Comparison of ENCODE assay signal across 11 cellular contexts in genomic region chr16:10870808-10871156, GRCh38. TPM values are rescaled to one million over a fixed set of nuclear protein-coding genes. Genes with fewer than 3 reads are reported as not detected.
DNase-seq lines count a peak whose midpoint lies in the region; ATAC-seq, FAIRE-seq and TF ChIP-seq lines count a peak whose summit lies in the region.
"Had no signal": no experiment of that assay in that cellular context is flagged by ENCODE, and none has a peak within 500 bp of the region (broad histone marks: within the 10 kb centered on the region; RNA-seq: fewer than 3 reads in every experiment).

No MANE protein-coding gene starts in this region.

- POLR2A ChIA-PET in GM12878 (lab: Charles Lee), result interaction anchor here (0.6 to 2.4 kb wide), 10 partner anchors 8 to 547 kb away, joined by 3 to 12 read pairs (median 5); no protein-coding TSS in a partner anchor

- in situ Hi-C loops in GM12878 (cut with MboI), result no loop called here

- peak; percentile 0; the same call in 2 of the 3 replicates for ATAC-seq in GM12878
- no peak for ATAC-seq in psoas muscle
- no peak for ATAC-seq in HG03039 (IDR thresholded peaks at IDR 0.05; ENCODE audit: unreplicated experiment)
- ATAC-seq in HG03354 (IDR thresholded peaks at IDR 0.05; ENCODE audit: poor library complexity, severe bottlenecking, unreplicated experiment), result no peak

- no peaks in the 10 kb centered on the region for H3K36me3 Mint-ChIP-seq in HFFc6 (ENCODE audit: low read depth)

- H3K4me1 ChIP-seq in GM12878 (ENCODE audit: control insufficient read depth, insufficient read depth, low read length) (peaks cover 84% of the 10 kb centered on the region), psoas muscle (peaks cover 15% of the 10 kb centered on the region)
- H3K4me1 ChIP-seq: Caco-2 had no signal

- H3K4me2 ChIP-seq in GM12878 (ENCODE audit: control insufficient read depth, insufficient read depth), result peak overlapping the region; percentile 94

- peaks cover 32% of the 10 kb centered on the region for H3K4me1 Mint-ChIP-seq in HFFc6 (ENCODE audit: low read depth)

- H3K27me3 ChIP-seq in GM12878 (replicated peaks in 1 of 2; ENCODE audit: control insufficient read depth in 2 of 2, insufficient read depth in 2 of 2, low read length in 1 of 2) (no peaks in the 10 kb centered on the region), psoas muscle (ENCODE audit: insufficient read depth in 3 of 3, low read length in 2 of 3) (peaks cover 0 to 4% (median 3%) of the 10 kb centered on the region in 3 donors)

- H3K9me3 Mint-ChIP-seq in HFFc6, result no peaks in the 10 kb centered on the region
- H3K9me3 Mint-ChIP-seq: activated T-cell treated with anti-CD3 and anti-CD28 coated beads, Interleukin-2, amount 50 U/mL, for 4 hours had no signal

- TF ChIP-seq CTCF in C4-2B (conservative IDR thresholded peaks at IDR 0.05) (no peak), HFFc6 (IDR thresholded peaks at IDR 0.05) (no peak), GM12878 (IDR thresholded peaks at IDR 0.05 in 2 of 3, conservative IDR thresholded peaks at IDR 0.05 in 1 of 3; ENCODE audit: control insufficient read depth in 2 of 3, extremely low read depth in 1 of 3, insufficient read depth in 1 of 3, low read depth in 3 of 3, low read length in 3 of 3) (no peak), psoas muscle (IDR thresholded peaks at IDR 0.05) (no peak), D721Med (IDR thresholded peaks at IDR 0.05; ENCODE audit: insufficient read depth, missing control alignments) (no peak)

- TF ChIP-seq EP300 in GM12878 (IDR thresholded peaks at IDR 0.05; ENCODE audit: borderline replicate concordance in 1 of 2, control insufficient read depth in 1 of 2, low read depth in 2 of 2, low read length in 2 of 2), result no peak

- peak overlapping the region; percentile 35; the same call in 1 of the 2 replicates for H3K9ac ChIP-seq in GM12878 (ENCODE audit: control insufficient read depth, insufficient read depth, low read length)

- H3K36me3 ChIP-seq in GM12878 (ENCODE audit: control insufficient read depth in 2 of 2, insufficient read depth in 2 of 2, low read length in 1 of 2) (no peaks in the 10 kb centered on the region), psoas muscle (ENCODE audit: insufficient read depth in 1 of 2, low read depth in 1 of 2) (no peaks in the 10 kb centered on the region)

- no peaks in the 10 kb centered on the region for H4K20me1 ChIP-seq in GM12878 (ENCODE audit: control insufficient read depth, insufficient read depth)

- H3K27me3 Mint-ChIP-seq in HFFc6 (ENCODE audit: insufficient read depth), result peaks cover 25% of the 10 kb centered on the region

- no peak for TF ChIP-seq POLR2A in GM12878 (IDR thresholded peaks at IDR 0.05; ENCODE audit: low read depth, low read length)

- DNase-seq in HFFc6 (no peak), GM12878 (ENCODE audit: low read depth, low spot score) (no peak), psoas muscle (no peak), middle frontal gyrus (ENCODE audit: extremely low spot score, low spot score) (no peak), D721Med (ENCODE audit: insufficient read length, low spot score) (no peak)
- DNase-seq: NCI-H1105 treated with DMSO at 0.1 percent for 48 hours had no signal

- 0% methylated on average over 5 of the region's 5 CpGs for WGBS in GM12878 (ENCODE audit: insufficient coverage, insufficient replicate concordance, low lambda C conversion rate, missing lambda C conversion rate)
- 72 to 82% (median 79%) methylated on average over 5 of the region's 5 CpGs for WGBS in psoas muscle, 3 donors

- intact Hi-C loops in GM12878 (cut with micrococcal nuclease; ENCODE audit: unreplicated experiment), result loop anchor here (1.0 to 2.0 kb wide), 3 partner anchors 28 to 49 kb away; no protein-coding TSS in a partner anchor
- intact Hi-C loops in psoas muscle (cut with DNase I), result no loop called here

- H3K27ac Mint-ChIP-seq in HFFc6, result peak overlapping the region; percentile 93

- H3K9me3 ChIP-seq in GM12878 (replicated peaks; ENCODE audit: control insufficient read depth, insufficient read depth, low read length) (no peaks in the 10 kb centered on the region), psoas muscle (no peaks in the 10 kb centered on the region)
- H3K9me3 ChIP-seq: Caco-2 had no signal

- H3K79me2 ChIP-seq in GM12878 (ENCODE audit: control insufficient read depth, insufficient read depth, low read length), result no peaks in the 10 kb centered on the region

- no peak overlapping the region for H2AFZ ChIP-seq in GM12878 (ENCODE audit: control insufficient read depth, low read depth, low read length)

- FAIRE-seq in GM12878 (lab: Jason Lieb, UNC) (no peak), D721Med (lab: Jason Lieb, UNC) (no peak)

- H3K4me3 ChIP-seq in GM12878 (no peak overlapping the region), psoas muscle (no peak overlapping the region)

- CTCF ChIA-PET in GM12878 (lab: Yijun Ruan, JAX), result interaction anchor here (0.6 to 3.4 kb wide), 6 partner anchors 7 to 358 kb away, joined by 4 to 21 read pairs (median 6); partner anchors contain the start of gene CIITA

- BruUV-seq in GM12878 (replicated peaks; lab: Mats Ljungman, UMichigan), result no TSS peak

- peak overlapping the region; percentile 50; the same call in 1 of the 2 replicates for H3K4me3 Mint-ChIP-seq in HFFc6

- no peak for TF ChIP-seq RAD21 in GM12878 (IDR thresholded peaks at IDR 0.05; ENCODE audit: insufficient read depth, low read depth, low read length)

- SMC1A ChIA-PET in GM12878 (lab: Charles Lee; ENCODE audit: uncharacterized antibody, unreplicated experiment), result interaction anchor here (0.7 to 9.7 kb wide), 17 partner anchors 9 to 356 kb away, joined by 3 to 95 read pairs (median 5); no protein-coding TSS in a partner anchor

- H3K27ac ChIP-seq in C4-2B (peak overlapping the region; percentile 5; the same call in 1 of the 2 replicates), GM12878 (ENCODE audit: control insufficient read depth, insufficient read depth) (peak overlapping the region; percentile 65), psoas muscle (peak overlapping the region; percentile 36)

- RAD21 ChIA-PET in GM12878 (lab: Charles Lee; ENCODE audit: unreplicated experiment), result interaction anchor here (0.7 to 5.4 kb wide), 18 partner anchors 6 to 644 kb away, joined by 3 to 51 read pairs (median 5); partner anchors contain the start of genes CIITA and NUBP1

TF ChIP-seq in GM12878, 131 proteins besides CTCF, POLR2A, EP300 and RAD21 (continues in another document):
- TF ChIP-seq PKNOX1 (IDR thresholded peaks at IDR 0.05) (no peak), ASH2L (IDR thresholded peaks at IDR 0.05; ENCODE audit: borderline replicate concordance, low read depth) (peak; percentile 72; the same call in 1 of the 2 replicates), HDGF (IDR thresholded peaks at IDR 0.05) (no peak)

RNA-seq across cellular contexts. Expression of gene CIITA, which starts 6.2 kb away (rescaled TPM):
- under 1 TPM in 5 of 6 experiments, not detected in 1; 0.11 to 0.24 (median 0.13) TPM for total RNA-seq in HFFc6 (2021; fragmentation: NEBNext Ultra II Directional; extraction: Animal tissue kit (Norgen Biotek cat#: 25700))
- 733 and 778 TPM in 2 replicates for total RNA-seq in GM12878 (2013; cell fraction: nucleolus; rRNA removed)
- total RNA-seq in GM12878 (2014; rRNA removed) (49.6 and 51.4 TPM in 2 replicates), GM12878 (2014; rRNA removed; fragmentation: Illumina TruSeq; extraction: Trizol) (31.0 and 37.4 TPM in 2 replicates), GM12878 (2021) (84.6 and 95.8 TPM in 2 replicates), psoas muscle (10 to 100 TPM in 1 of 4 donors, 1 to 10 TPM in 3; 2.9 to 13.8 (median 5.2) TPM)
- polyA plus RNA-seq in GM12878 (2011; ENCODE audit: low read depth), result 32.4 TPM
- polyA plus RNA-seq in GM12878 (2011; rRNA removed) (139 and 145 TPM in 2 replicates), GM12878 (2014; fragmentation: Illumina TruSeq; extraction: Trizol) (35.7 and 51.1 TPM in 2 replicates), GM12878 (2014; fragmentation: Nextera tagmentation; extraction: Ambion mirVana) (10 to 100 TPM; 11.5 to 12.5 TPM), GM12878 (2014; rRNA removed) (74.5 and 82.5 TPM in 2 replicates), GM12878 (2016; fragmentation: Nextera tagmentation; extraction: Ambion mirVana) (10 to 100 TPM; 45.3 to 48.2 TPM), psoas muscle (10 to 100 TPM in 1 of 3 donors, 1 to 10 TPM in 2; 2.3 to 15.3 (median 4.1) TPM)
- 85.3 and 89.0 TPM in 2 replicates for polyA plus RNA-seq in GM12878 (2011; cell fraction: cytosol; rRNA removed)
- polyA plus RNA-seq in GM12878 (2011; cell fraction: nucleus; rRNA removed), result 371 and 391 TPM in 2 replicates
- 50.3 and 56.0 TPM in 2 replicates for polyA plus RNA-seq in GM12878 (2012)
- 158 and 163 TPM in 2 replicates for polyA minus RNA-seq in GM12878 (2011; rRNA and poly(A)+ RNA removed)
- polyA minus RNA-seq in GM12878 (2011; cell fraction: cytosol; rRNA and poly(A)+ RNA removed), result 30.1 and 45.4 TPM in 2 replicates
- polyA minus RNA-seq in GM12878 (2011; cell fraction: nucleus; rRNA and poly(A)+ RNA removed), result 156 and 242 TPM in 2 replicates

RNA-seq across cellular contexts. Expression of gene TVP23A, which starts 52.2 kb away (rescaled TPM):
- total RNA-seq in HFFc6 (2021; fragmentation: NEBNext Ultra II Directional; extraction: Animal tissue kit (Norgen Biotek cat#: 25700)), result not detected
- 10.6 and 11.7 TPM in 2 replicates for total RNA-seq in GM12878 (2013; cell fraction: nucleolus; rRNA removed)
- total RNA-seq in GM12878 (2014; rRNA removed), result 1.1 and 1.9 TPM in 2 replicates
- 1.5 and 1.7 TPM in 2 replicates for total RNA-seq in GM12878 (2014; rRNA removed; fragmentation: Illumina TruSeq; extraction: Trizol)
- 1.6 and 1.7 TPM in 2 replicates for total RNA-seq in GM12878 (2021)
- polyA plus RNA-seq in GM12878 (2011; ENCODE audit: low read depth), result 3.2 TPM
- polyA plus RNA-seq in GM12878 (2011; rRNA removed), result 2.6 and 2.8 TPM in 2 replicates
- polyA plus RNA-seq in GM12878 (2011; cell fraction: cytosol; rRNA removed), result 1.2 and 1.6 TPM in 2 replicates
- polyA plus RNA-seq in GM12878 (2011; cell fraction: nucleus; rRNA removed), result 1.2 and 1.8 TPM in 2 replicates
- 6.8 and 7.4 TPM in 2 replicates for polyA plus RNA-seq in GM12878 (2012)
- polyA plus RNA-seq in GM12878 (2014; fragmentation: Illumina TruSeq; extraction: Trizol), result 1.9 and 2.8 TPM in 2 replicates
- polyA plus RNA-seq in GM12878 (2014; fragmentation: Nextera tagmentation; extraction: Ambion mirVana), result 1 to 10 TPM; 4.6 to 6.4 TPM
- 1.4 and 1.8 TPM in 2 replicates for polyA plus RNA-seq in GM12878 (2014; rRNA removed)
- 1 to 10 TPM; 3.4 to 3.6 TPM for polyA plus RNA-seq in GM12878 (2016; fragmentation: Nextera tagmentation; extraction: Ambion mirVana)
- polyA minus RNA-seq in GM12878 (2011; rRNA and poly(A)+ RNA removed), result 0.88 and 1.5 TPM in 2 replicates
- polyA minus RNA-seq in GM12878 (2011; cell fraction: cytosol; rRNA and poly(A)+ RNA removed), result 0.94 TPM in 1 of 2 replicates, not detected in the other
- 0.57 and 0.60 TPM in 2 replicates for polyA minus RNA-seq in GM12878 (2011; cell fraction: nucleus; rRNA and poly(A)+ RNA removed)
- total RNA-seq in psoas muscle, result under 1 TPM in 2 of 4 donors, not detected in 2; 0.07 to 0.13 TPM
- polyA plus RNA-seq in psoas muscle, result under 1 TPM in 2 of 3 donors, not detected in 1; 0.01 to 0.04 TPM
- total RNA-seq: Caco-2 had no signal

Comparison
In these comparisons a context has a peak if more than half of its experiments do, and no peak if none do; other contexts are left out.
1. H3K27ac ChIP-seq: peak in every context shown above with its lines; median percentile 65 in GM12878; 36 in psoas muscle; 5 in C4-2B.